ENCODE assay signal across 1 cellular context in the genomic region with DNA sequence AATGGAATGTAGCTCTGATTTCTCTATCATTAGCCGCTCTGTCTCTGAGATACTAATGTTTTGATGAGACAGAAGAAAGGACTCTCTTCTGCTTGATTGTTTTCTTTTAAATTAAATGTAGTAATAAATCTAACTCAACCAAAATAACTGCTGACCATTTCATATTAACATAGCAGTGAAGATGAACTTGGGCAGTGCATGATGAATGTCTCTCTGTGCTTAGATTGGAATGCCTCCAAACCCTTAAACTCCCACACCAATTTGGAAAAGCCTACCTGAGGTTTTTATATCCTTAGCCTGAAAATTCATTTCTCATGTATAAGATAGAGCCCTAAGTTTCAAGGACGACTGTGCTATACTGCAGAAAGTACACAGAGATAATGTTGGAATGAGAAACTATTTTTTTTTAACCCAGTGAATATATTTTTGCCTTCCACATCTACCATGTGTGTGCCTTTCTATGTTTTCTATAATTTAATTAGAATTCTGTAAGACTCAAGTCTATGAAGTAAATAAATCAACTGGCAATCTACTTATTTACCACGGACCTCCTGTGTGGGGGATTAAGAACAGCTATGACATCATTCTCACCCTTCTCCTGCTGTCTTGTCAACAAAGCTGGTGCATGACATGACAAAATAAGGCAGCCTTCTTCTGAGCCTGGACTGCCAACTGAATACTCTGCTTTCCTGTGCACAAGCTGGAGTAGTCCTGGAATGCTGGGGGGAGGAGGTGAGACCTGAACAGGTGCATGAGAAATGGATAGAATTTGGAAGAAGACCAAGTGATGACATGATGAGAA.
TF ChIP-seq lines count a peak whose summit lies in the region.

No MANE protein-coding gene starts in this region.

TF ChIP-seq in GM23338, 12 proteins besides CTCF, POLR2A, EP300 and RAD21 (continued from another document):
- TF ChIP-seq ZNF114 (CRISPR knock-in tag; IDR thresholded peaks at IDR 0.05) (no peak), EZH2 (IDR thresholded peaks at IDR 0.05; ENCODE audit: low read depth, unreplicated experiment) (no peak)
- TF ChIP-seq, protein P1, sequence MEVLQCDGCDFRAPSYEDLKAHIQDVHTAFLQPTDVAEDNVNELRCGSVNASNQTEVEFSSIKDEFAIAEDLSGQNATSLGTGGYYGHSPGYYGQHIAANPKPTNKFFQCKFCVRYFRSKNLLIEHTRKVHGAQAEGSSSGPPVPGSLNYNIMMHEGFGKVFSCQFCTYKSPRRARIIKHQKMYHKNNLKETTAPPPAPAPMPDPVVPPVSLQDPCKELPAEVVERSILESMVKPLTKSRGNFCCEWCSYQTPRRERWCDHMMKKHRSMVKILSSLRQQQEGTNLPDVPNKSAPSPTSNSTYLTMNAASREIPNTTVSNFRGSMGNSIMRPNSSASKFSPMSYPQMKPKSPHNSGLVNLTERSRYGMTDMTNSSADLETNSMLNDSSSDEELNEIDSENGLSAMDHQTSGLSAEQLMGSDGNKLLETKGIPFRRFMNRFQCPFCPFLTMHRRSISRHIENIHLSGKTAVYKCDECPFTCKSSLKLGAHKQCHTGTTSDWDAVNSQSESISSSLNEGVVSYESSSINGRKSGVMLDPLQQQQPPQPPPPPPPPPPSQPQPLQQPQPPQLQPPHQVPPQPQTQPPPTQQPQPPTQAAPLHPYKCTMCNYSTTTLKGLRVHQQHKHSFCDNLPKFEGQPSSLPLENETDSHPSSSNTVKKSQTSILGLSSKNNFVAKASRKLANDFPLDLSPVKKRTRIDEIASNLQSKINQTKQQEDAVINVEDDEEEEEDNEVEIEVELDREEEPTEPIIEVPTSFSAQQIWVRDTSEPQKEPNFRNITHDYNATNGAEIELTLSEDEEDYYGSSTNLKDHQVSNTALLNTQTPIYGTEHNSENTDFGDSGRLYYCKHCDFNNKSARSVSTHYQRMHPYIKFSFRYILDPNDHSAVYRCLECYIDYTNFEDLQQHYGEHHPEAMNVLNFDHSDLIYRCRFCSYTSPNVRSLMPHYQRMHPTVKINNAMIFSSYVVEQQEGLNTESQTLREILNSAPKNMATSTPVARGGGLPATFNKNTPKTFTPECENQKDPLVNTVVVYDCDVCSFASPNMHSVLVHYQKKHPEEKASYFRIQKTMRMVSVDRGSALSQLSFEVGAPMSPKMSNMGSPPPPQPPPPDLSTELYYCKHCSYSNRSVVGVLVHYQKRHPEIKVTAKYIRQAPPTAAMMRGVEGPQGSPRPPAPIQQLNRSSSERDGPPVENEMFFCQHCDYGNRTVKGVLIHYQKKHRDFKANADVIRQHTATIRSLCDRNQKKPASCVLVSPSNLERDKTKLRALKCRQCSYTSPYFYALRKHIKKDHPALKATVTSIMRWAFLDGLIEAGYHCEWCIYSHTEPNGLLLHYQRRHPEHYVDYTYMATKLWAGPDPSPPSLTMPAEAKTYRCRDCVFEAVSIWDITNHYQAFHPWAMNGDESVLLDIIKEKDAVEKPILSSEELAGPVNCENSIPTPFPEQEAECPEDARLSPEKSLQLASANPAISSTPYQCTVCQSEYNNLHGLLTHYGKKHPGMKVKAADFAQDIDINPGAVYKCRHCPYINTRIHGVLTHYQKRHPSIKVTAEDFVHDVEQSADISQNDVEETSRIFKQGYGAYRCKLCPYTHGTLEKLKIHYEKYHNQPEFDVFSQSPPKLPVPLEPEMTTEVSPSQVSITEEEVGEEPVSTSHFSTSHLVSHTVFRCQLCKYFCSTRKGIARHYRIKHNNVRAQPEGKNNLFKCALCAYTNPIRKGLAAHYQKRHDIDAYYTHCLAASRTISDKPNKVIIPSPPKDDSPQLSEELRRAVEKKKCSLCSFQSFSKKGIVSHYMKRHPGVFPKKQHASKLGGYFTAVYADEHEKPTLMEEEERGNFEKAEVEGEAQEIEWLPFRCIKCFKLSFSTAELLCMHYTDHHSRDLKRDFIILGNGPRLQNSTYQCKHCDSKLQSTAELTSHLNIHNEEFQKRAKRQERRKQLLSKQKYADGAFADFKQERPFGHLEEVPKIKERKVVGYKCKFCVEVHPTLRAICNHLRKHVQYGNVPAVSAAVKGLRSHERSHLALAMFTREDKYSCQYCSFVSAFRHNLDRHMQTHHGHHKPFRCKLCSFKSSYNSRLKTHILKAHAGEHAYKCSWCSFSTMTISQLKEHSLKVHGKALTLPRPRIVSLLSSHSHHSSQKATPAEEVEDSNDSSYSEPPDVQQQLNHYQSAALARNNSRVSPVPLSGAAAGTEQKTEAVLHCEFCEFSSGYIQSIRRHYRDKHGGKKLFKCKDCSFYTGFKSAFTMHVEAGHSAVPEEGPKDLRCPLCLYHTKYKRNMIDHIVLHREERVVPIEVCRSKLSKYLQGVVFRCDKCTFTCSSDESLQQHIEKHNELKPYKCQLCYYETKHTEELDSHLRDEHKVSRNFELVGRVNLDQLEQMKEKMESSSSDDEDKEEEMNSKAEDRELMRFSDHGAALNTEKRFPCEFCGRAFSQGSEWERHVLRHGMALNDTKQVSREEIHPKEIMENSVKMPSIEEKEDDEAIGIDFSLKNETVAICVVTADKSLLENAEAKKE (CRISPR knock-in tag; IDR thresholded peaks at IDR 0.05): no peak
- TF ChIP-seq, protein P2, sequence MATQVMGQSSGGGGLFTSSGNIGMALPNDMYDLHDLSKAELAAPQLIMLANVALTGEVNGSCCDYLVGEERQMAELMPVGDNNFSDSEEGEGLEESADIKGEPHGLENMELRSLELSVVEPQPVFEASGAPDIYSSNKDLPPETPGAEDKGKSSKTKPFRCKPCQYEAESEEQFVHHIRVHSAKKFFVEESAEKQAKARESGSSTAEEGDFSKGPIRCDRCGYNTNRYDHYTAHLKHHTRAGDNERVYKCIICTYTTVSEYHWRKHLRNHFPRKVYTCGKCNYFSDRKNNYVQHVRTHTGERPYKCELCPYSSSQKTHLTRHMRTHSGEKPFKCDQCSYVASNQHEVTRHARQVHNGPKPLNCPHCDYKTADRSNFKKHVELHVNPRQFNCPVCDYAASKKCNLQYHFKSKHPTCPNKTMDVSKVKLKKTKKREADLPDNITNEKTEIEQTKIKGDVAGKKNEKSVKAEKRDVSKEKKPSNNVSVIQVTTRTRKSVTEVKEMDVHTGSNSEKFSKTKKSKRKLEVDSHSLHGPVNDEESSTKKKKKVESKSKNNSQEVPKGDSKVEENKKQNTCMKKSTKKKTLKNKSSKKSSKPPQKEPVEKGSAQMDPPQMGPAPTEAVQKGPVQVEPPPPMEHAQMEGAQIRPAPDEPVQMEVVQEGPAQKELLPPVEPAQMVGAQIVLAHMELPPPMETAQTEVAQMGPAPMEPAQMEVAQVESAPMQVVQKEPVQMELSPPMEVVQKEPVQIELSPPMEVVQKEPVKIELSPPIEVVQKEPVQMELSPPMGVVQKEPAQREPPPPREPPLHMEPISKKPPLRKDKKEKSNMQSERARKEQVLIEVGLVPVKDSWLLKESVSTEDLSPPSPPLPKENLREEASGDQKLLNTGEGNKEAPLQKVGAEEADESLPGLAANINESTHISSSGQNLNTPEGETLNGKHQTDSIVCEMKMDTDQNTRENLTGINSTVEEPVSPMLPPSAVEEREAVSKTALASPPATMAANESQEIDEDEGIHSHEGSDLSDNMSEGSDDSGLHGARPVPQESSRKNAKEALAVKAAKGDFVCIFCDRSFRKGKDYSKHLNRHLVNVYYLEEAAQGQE (IDR thresholded peaks at IDR 0.05; ENCODE audit: unreplicated experiment): no peak
TF ChIP-seq in GM23338: peak in this region for 0.
